In genomic region chr22:26143801-26144325, GRCh38 we compare ENCODE assay signal across 24 cellular contexts. TPM values are rescaled to one million over a fixed set of nuclear protein-coding genes. Genes with fewer than 3 reads are reported as not detected.
"Had no signal": no experiment of that assay in that cellular context is flagged by ENCODE, and none has a peak within 500 bp of the region (broad histone marks: within the 10 kb centered on the region; RNA-seq: fewer than 3 reads in every experiment).

No MANE protein-coding gene starts in this region.

- H3K27ac ChIP-seq: body of pancreas, esophagus squamous epithelium, neutrophil, pancreas, tibial nerve had no signal

- H3K36me3 ChIP-seq: esophagus squamous epithelium, neutrophil, pancreas, tibial nerve had no signal

- DNase-seq: activated CD4-positive, alpha-beta T cell treated with anti-CD3 and anti-CD28 coated beads for 48 hours; activated CD4-positive, CD25-positive, alpha-beta regulatory T cell; activated CD8-positive, alpha-beta T cell treated with anti-CD3 and anti-CD28 coated beads for 36 hours; activated naive CD4-positive, alpha-beta T cell; activated naive CD8-positive, alpha-beta T cell treated with anti-CD3 and anti-CD28 coated beads for 36 hours; activated T-cell treated with anti-CD3 and anti-CD28 coated beads, Interleukin-2, amount 50 U/mL, for 1 hour; amygdala; body of pancreas; dermis blood vessel endothelial cell; effector memory CD4-positive, alpha-beta T cell; esophagus squamous epithelium; hippocampal formation; left colon; pancreas; stimulated activated CD8-positive, alpha-beta memory T cell treated with anti-CD3 and anti-CD28 coated beads, Interleukin-4, amount 100 ng/mL, for 48 hours; stimulated activated naive CD8-positive, alpha-beta T cell treated with anti-CD3 and anti-CD28 coated beads, Interleukin-15, Interleukin-2, amounts not matched to agents 100 U/mL and 50 U/mL, for 24 hours; substantia nigra had no signal

- H3K4me1 ChIP-seq: body of pancreas, esophagus squamous epithelium, pancreas, tibial nerve had no signal

- H3K9me3 ChIP-seq: body of pancreas, esophagus squamous epithelium, neutrophil, pancreas, tibial nerve had no signal

- ATAC-seq: activated CD8-positive, alpha-beta T cell treated with anti-CD3 and anti-CD28 coated beads for 36 hours; activated T-helper 17 cell treated with anti-CD3 and anti-CD28 coated beads, Interleukin-2, amount 50 U/mL, for 72 hours; body of pancreas; left colon; natural killer cell treated with Interleukin-12 subunit alpha and Interleukin-12 subunit beta and Interleukin-15 and Interleukin-18, amount 100 ng/mL, for 72 hours; pancreas; stimulated activated naive CD8-positive, alpha-beta T cell treated with anti-CD3 and anti-CD28 coated beads, Interleukin-15, Interleukin-2, amounts not matched to agents 100 U/mL and 50 U/mL, for 24 hours had no signal

- H3K27me3 ChIP-seq: body of pancreas had no signal

- H3K4me3 ChIP-seq: body of pancreas, esophagus squamous epithelium, lung, pancreas, tibial nerve had no signal

RNA-seq across cellular contexts. Expression of gene SEZ6L, which starts 25.4 kb away (rescaled TPM):
- total RNA-seq: activated CD8-positive, alpha-beta T cell treated with anti-CD3 and anti-CD28 coated beads for 36 hours; activated naive CD8-positive, alpha-beta T cell treated with anti-CD3 and anti-CD28 coated beads for 36 hours; dermis blood vessel endothelial cell; endothelial cell of umbilical vein; glomerular endothelial cell; natural killer cell treated with Interleukin-12 subunit alpha and Interleukin-12 subunit beta and Interleukin-15 and Interleukin-18, amount 100 ng/mL, for 72 hours had no signal
